ENCODE assay signal across 9 cellular contexts in the genomic region with DNA sequence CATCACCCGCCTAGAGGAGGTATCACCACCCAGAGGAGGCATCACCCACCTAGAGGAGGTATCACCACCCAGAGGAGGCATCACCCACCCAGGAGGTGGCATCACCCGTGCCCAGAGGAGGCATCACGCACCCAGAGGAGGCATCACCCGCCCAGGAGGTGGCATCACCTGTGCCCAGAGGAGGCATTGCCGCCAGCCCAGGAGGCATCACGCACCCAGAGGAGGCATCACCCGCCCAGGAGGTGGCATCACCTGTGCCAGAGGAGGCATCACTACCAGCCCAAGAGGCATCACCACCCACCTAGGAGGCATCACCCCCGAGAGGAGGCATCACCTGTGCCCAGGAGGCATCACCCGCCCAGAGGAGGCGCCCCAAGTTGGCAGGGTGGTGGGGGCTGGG.
A peak's percentile ranks its signal among the peaks of the same experiment; 100 is the strongest.
DNase-seq lines count a peak whose midpoint lies in the region; ATAC-seq and TF ChIP-seq lines count a peak whose summit lies in the region.
"Had no signal": no experiment of that assay in that cellular context is flagged by ENCODE, and none has a peak within 500 bp of the region (broad histone marks: within the 10 kb centered on the region; RNA-seq: fewer than 3 reads in every experiment).

No MANE protein-coding gene starts in this region.

- H3K4me3 Mint-ChIP-seq in stimulated activated naive CD8-positive, alpha-beta T cell treated with anti-CD3 and anti-CD28 coated beads, Interleukin-15, Interleukin-2, amounts not matched to agents 100 ng/mL and 50 ng/mL, for 24 hours, result peak overlapping the region; percentile 92
- H3K4me3 Mint-ChIP-seq in nephron, result peak overlapping the region; percentile 86 to 92 (median 90)

- no peaks in the 10 kb centered on the region for H3K27me3 Mint-ChIP-seq in stimulated activated naive CD8-positive, alpha-beta T cell treated with anti-CD3 and anti-CD28 coated beads, Interleukin-15, Interleukin-2, amounts not matched to agents 100 ng/mL and 50 ng/mL, for 24 hours
- no peaks in the 10 kb centered on the region for H3K27me3 Mint-ChIP-seq in nephron (ENCODE audit: low read depth)

- H3K27ac Mint-ChIP-seq in stimulated activated naive CD8-positive, alpha-beta T cell treated with anti-CD3 and anti-CD28 coated beads, Interleukin-15, Interleukin-2, amounts not matched to agents 100 ng/mL and 50 ng/mL, for 24 hours, result peak overlapping the region; percentile 31
- H3K27ac Mint-ChIP-seq in nephron, result no peak overlapping the region

- TF ChIP-seq CTCF in nephron (IDR thresholded peaks at IDR 0.05; ENCODE audit: unreplicated experiment in 3 of 3), result no peak

- H3K4me1 Mint-ChIP-seq in stimulated activated naive CD8-positive, alpha-beta T cell treated with anti-CD3 and anti-CD28 coated beads, Interleukin-15, Interleukin-2, amounts not matched to agents 100 ng/mL and 50 ng/mL, for 24 hours (ENCODE audit: low read depth), result peaks cover 69% of the 10 kb centered on the region
- H3K4me1 Mint-ChIP-seq in nephron, result peaks cover 46% of the 10 kb centered on the region

- no peaks in the 10 kb centered on the region for H3K9me3 Mint-ChIP-seq in stimulated activated naive CD8-positive, alpha-beta T cell treated with anti-CD3 and anti-CD28 coated beads, Interleukin-15, Interleukin-2, amounts not matched to agents 100 ng/mL and 50 ng/mL, for 24 hours
- H3K9me3 Mint-ChIP-seq in nephron, result no peaks in the 10 kb centered on the region

- no peak for ATAC-seq in stimulated activated naive CD8-positive, alpha-beta T cell treated with anti-CD3 and anti-CD28 coated beads, Interleukin-15, Interleukin-2, amounts not matched to agents 100 U/mL and 50 U/mL, for 24 hours
- ATAC-seq in HG03378 (IDR thresholded peaks at IDR 0.05; ENCODE audit: unreplicated experiment) (no peak), GM19455 (IDR thresholded peaks at IDR 0.05; ENCODE audit: unreplicated experiment) (no peak)

- peak overlapping the region; percentile 91 for H3K27ac ChIP-seq in cingulate gyrus (ENCODE audit: low read depth, low read length)

- DNase-seq in stimulated activated naive CD8-positive, alpha-beta T cell treated with anti-CD3 and anti-CD28 coated beads, Interleukin-15, Interleukin-2, amounts not matched to agents 100 U/mL and 50 U/mL, for 24 hours, result no peak
- no peak for DNase-seq in NCI-H2107 (lab: John Stamatoyannopoulos, UW)
- no peak for DNase-seq in Kasumi-1 (lab: John Stamatoyannopoulos, UW)
- DNase-seq: foreskin fibroblast had no signal

- H3K36me3 Mint-ChIP-seq in stimulated activated naive CD8-positive, alpha-beta T cell treated with anti-CD3 and anti-CD28 coated beads, Interleukin-15, Interleukin-2, amounts not matched to agents 100 ng/mL and 50 ng/mL, for 24 hours (ENCODE audit: low read depth), result peaks cover 28% of the 10 kb centered on the region
- peaks cover 6% of the 10 kb centered on the region for H3K36me3 Mint-ChIP-seq in nephron (ENCODE audit: low read depth)
